10 cellular contexts compared by ENCODE assay signal in the genomic region with DNA sequence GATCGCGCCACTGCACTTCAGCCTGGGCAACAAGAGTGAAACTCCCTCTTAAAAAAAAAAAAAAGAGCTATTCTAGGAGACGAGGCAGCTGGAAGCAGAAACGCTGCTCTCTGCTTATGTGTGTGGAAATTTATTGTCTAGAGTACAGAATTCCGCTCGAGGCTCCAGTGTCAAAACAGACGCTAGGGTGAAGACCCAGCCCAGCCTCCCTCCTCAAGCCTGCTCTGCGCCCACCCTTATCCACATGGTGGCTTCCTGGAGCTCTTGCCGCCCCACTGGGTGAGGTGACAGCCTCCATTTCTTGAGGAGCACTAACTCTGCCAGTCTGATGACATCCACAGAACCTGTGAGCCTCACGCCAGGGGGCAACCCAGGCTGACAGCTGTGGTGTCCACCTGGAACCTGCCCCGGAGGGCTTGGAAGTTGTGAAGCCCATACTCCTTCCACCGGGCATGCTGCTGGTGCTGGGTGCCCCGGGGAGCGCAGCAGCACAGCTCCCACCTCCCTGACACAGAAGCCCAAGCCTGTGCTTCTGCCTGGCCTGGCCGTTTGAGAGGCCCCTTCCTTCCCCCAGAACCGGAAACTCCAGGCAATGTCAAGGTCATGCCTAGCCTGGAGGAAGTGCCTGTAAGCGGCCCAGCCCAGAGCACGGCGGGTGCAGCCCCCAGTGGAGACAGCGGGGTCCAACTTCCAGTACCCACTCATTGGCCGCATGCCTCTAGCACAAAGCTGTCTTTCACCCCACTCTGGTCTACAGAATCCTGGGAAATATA. TPM values are rescaled to one million over a fixed set of nuclear protein-coding genes. Genes with fewer than 3 reads are reported as not detected.
A peak's percentile ranks its signal among the peaks of the same experiment; 100 is the strongest.
DNase-seq lines count a peak whose midpoint lies in the region; ATAC-seq and TF ChIP-seq lines count a peak whose summit lies in the region.
"Had no signal": no experiment of that assay in that cellular context is flagged by ENCODE, and none has a peak within 500 bp of the region (broad histone marks: within the 10 kb centered on the region; RNA-seq: fewer than 3 reads in every experiment).

No MANE protein-coding gene starts in this region.

- 78 to 90% methylated on average over 15 to 17 of the region's 21 CpGs for WGBS in mesodermal cell (ENCODE audit: insufficient coverage in 2 of 2), 2 experiments

- H3K9ac ChIP-seq in colonic mucosa (ENCODE audit: low read depth in 2 of 2, low read length in 2 of 2), result peak overlapping the region in 1 of 2 donors; percentile 38

- no peaks in the 10 kb centered on the region for H3K4me1 Mint-ChIP-seq in activated CD8-positive, alpha-beta memory T cell treated with anti-CD3 and anti-CD28 coated beads, Interleukin-2, amount 10 ng/mL, durations not matched to agents 7 days and 5 days
- H3K4me1 Mint-ChIP-seq: activated naive CD4-positive, alpha-beta T cell treated with anti-CD3 and anti-CD28 coated beads, Interleukin-2, amount 50 U/mL, for 24 hours had no signal

- TF ChIP-seq CTCF in AG10803 (conservative IDR thresholded peaks at IDR 0.05; ENCODE audit: low read length), result no peak
- no peak for TF ChIP-seq CTCF in colonic mucosa (IDR thresholded peaks at IDR 0.05)

- H3K27me3 Mint-ChIP-seq in activated CD8-positive, alpha-beta memory T cell treated with anti-CD3 and anti-CD28 coated beads, Interleukin-2, amount 10 ng/mL, durations not matched to agents 7 days and 5 days, result peaks cover 33% of the 10 kb centered on the region

- peak; percentile 35 for DNase-seq in AG10803 (ENCODE audit: low read depth)
- peak; percentile 43 for DNase-seq in MG63
- DNase-seq in colonic mucosa, result no peak
- no peak for DNase-seq in activated CD8-positive, alpha-beta memory T cell treated with anti-CD3 and anti-CD28 coated beads, Interleukin-2, amount 10 ng/mL, durations not matched to agents 7 days and 5 days
- no peak for DNase-seq in activated naive CD4-positive, alpha-beta T cell treated with Interleukin-2 at 50 U/mL for 16 hours
- DNase-seq: stimulated activated CD4-positive, alpha-beta T cell treated with anti-CD3 and anti-CD28 coated beads, Interleukin-2, amount 100 ng/mL, for 24 hours had no signal

- H3K9me3 ChIP-seq in MG63, result no peaks in the 10 kb centered on the region
- no peaks in the 10 kb centered on the region for H3K9me3 ChIP-seq in colonic mucosa
- no peaks in the 10 kb centered on the region for H3K9me3 ChIP-seq in mesodermal cell (ENCODE audit: control insufficient read depth, low read length)

- H3K4me3 Mint-ChIP-seq in activated CD8-positive, alpha-beta memory T cell treated with anti-CD3 and anti-CD28 coated beads, Interleukin-2, amount 10 ng/mL, durations not matched to agents 7 days and 5 days, result no peak overlapping the region
- H3K4me3 Mint-ChIP-seq: activated naive CD4-positive, alpha-beta T cell treated with anti-CD3 and anti-CD28 coated beads, Interleukin-2, amount 50 U/mL, for 24 hours had no signal

- CTCF ChIA-PET in activated CD8-positive, alpha-beta memory T cell treated with anti-CD3 and anti-CD28 coated beads, Interleukin-2, amount 10 ng/mL, durations not matched to agents 7 days and 5 days (lab: Charles Lee), result interaction anchor here (0.7 to 4.5 kb wide), 2 partner anchors 14 to 1369 kb away, joined by 3 to 18 read pairs; no protein-coding TSS in a partner anchor

- H3K27ac Mint-ChIP-seq in activated CD8-positive, alpha-beta memory T cell treated with anti-CD3 and anti-CD28 coated beads, Interleukin-2, amount 10 ng/mL, durations not matched to agents 7 days and 5 days, result no peak overlapping the region
- H3K27ac Mint-ChIP-seq: activated naive CD4-positive, alpha-beta T cell treated with anti-CD3 and anti-CD28 coated beads, Interleukin-2, amount 50 U/mL, for 24 hours had no signal

- no peaks in the 10 kb centered on the region for H3K9me3 Mint-ChIP-seq in activated CD8-positive, alpha-beta memory T cell treated with anti-CD3 and anti-CD28 coated beads, Interleukin-2, amount 10 ng/mL, durations not matched to agents 7 days and 5 days (ENCODE audit: low read depth)
- H3K9me3 Mint-ChIP-seq: activated naive CD4-positive, alpha-beta T cell treated with anti-CD3 and anti-CD28 coated beads, Interleukin-2, amount 50 U/mL, for 24 hours had no signal

- H3K4me1 ChIP-seq in colonic mucosa (peaks cover 13% of the 10 kb centered on the region), mesodermal cell (ENCODE audit: control insufficient read depth, insufficient read depth, low read length, poor library complexity, severe bottlenecking) (peaks cover 41% of the 10 kb centered on the region)

- H3K36me3 Mint-ChIP-seq in activated CD8-positive, alpha-beta memory T cell treated with anti-CD3 and anti-CD28 coated beads, Interleukin-2, amount 10 ng/mL, durations not matched to agents 7 days and 5 days, result no peaks in the 10 kb centered on the region
- H3K36me3 Mint-ChIP-seq: activated naive CD4-positive, alpha-beta T cell treated with anti-CD3 and anti-CD28 coated beads, Interleukin-2, amount 50 U/mL, for 24 hours had no signal

- intact Hi-C loops in colonic mucosa (cut with DNase I), result no loop called here

- H3K36me3 ChIP-seq in MG63, result no peaks in the 10 kb centered on the region
- H3K36me3 ChIP-seq in colonic mucosa, result no peaks in the 10 kb centered on the region
- H3K36me3 ChIP-seq in mesodermal cell (ENCODE audit: control insufficient read depth, insufficient read depth, low read length), result no peaks in the 10 kb centered on the region

- peak overlapping the region; percentile 27 for H3K27ac ChIP-seq in colonic mucosa
- peak overlapping the region; percentile 57 for H3K27ac ChIP-seq in mesodermal cell (ENCODE audit: low read depth, low read length, severe bottlenecking)

- H3K27me3 ChIP-seq in MG63, result no peaks in the 10 kb centered on the region
- no peaks in the 10 kb centered on the region for H3K27me3 ChIP-seq in colonic mucosa

- ATAC-seq in activated CD8-positive, alpha-beta memory T cell treated with anti-CD3 and anti-CD28 coated beads, Interleukin-2, amount 10 ng/mL, durations not matched to agents 7 days and 5 days, result no peak
- ATAC-seq in GM18870 (IDR thresholded peaks at IDR 0.05; ENCODE audit: unreplicated experiment) (no peak), GM21423 (IDR thresholded peaks at IDR 0.05; ENCODE audit: unreplicated experiment) (no peak)

- H3K4me3 ChIP-seq in AG10803 (ENCODE audit: low read length) (no peak overlapping the region), MG63 (no peak overlapping the region), colonic mucosa (no peak overlapping the region), mesodermal cell (ENCODE audit: extremely low read depth, insufficient read depth, low read length, poor library complexity, severe bottlenecking) (no peak overlapping the region)

RNA-seq across cellular contexts. Expression of gene DLK1, which starts 49.4 kb away (rescaled TPM):
- not detected in 2 replicates for total RNA-seq in MG63 (2014; rRNA removed; shearing (Covaris generic); ENCODE audit: low replicate concordance)
- total RNA-seq in colonic mucosa, result 1 to 10 TPM in 1 of 2 donors, not detected in 1; 2.2 TPM
- polyA plus RNA-seq in mesodermal cell (2013, experiment 1 of 2), result 147 TPM
- polyA plus RNA-seq in mesodermal cell (2013, experiment 2 of 2), result 112 TPM
- total RNA-seq in activated CD8-positive, alpha-beta memory T cell treated with anti-CD3 and anti-CD28 coated beads, Interleukin-2, amount 10 ng/mL, durations not matched to agents 7 days and 5 days, result not detected

Comparison
In these comparisons a context has a peak if more than half of its experiments do, and no peak if none do; other contexts are left out.
1. DNase-seq: peak in AG10803 (single experiment) and MG63 (single experiment); none in colonic mucosa (single experiment), activated CD8-positive, alpha-beta memory T cell treated with anti-CD3 and anti-CD28 coated beads, Interleukin-2, amount 10 ng/mL, durations not matched to agents 7 days and 5 days (single experiment) and activated naive CD4-positive, alpha-beta T cell treated with Interleukin-2 at 50 U/mL for 16 hours (single experiment).